8 cellular contexts compared by ENCODE assay signal in the genomic region with DNA sequence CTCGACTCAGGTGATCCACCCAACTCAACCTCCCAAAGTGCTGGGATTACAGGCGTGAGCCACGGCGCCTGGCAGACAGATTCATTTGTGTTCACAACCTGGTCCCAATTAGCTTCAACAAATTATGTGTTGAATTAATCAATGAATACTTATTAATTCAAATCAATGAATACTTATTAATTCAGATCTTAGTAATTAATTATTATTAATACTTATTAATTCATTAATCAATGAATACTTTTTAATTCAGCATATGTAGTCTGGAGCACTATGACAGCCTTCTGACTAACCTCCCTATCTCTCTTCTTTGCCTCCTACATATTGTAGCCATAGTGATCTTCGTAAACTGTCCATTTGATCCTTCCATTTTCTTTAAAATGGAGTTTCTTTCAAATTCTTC.
"Had no signal": no experiment of that assay in that cellular context is flagged by ENCODE, and none has a peak within 500 bp of the region (broad histone marks: within the 10 kb centered on the region; RNA-seq: fewer than 3 reads in every experiment).

No MANE protein-coding gene starts in this region.

- H2AFZ ChIP-seq: GM23248 had no signal

- DNase-seq: GM23248, H7, HFFc6, KBM-7 had no signal

- H3K9me3 ChIP-seq: HAP-1 had no signal

- H3K36me3 ChIP-seq: HAP-1 had no signal

- FAIRE-seq: HepG2 had no signal

- H3K4me3 ChIP-seq: GM23248, HAP-1 had no signal

- ATAC-seq: HepG2 had no signal

- H3K4me1 ChIP-seq: HAP-1 had no signal

- H3K27ac ChIP-seq: GM23248, HL-60, KMS-11 had no signal

- H3K4me2 ChIP-seq: KMS-11 had no signal

- H3K9ac ChIP-seq: GM23248, KMS-11 had no signal
